In the genomic region with DNA sequence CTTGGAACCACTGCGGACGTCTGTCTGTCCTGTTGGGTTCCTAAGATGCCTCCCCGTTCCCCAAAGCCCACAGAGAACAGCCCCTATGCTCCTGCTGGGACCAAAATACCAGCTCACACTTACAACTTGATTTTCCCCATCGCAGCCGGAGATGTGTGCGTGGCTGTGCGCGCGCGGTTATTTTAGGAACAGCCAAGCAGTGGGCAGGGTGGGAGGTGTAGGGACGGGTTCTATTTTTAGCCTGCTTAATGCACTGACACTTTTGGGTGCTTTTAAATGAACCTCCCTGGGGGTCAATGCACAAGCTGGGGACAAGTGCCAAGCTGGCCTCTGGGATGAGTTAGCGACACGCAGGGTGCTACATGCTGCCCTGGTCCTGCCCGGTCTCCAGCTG, we compare ENCODE assay signal across 20 cellular contexts.
"Had no signal": no experiment of that assay in that cellular context is flagged by ENCODE, and none has a peak within 500 bp of the region (broad histone marks: within the 10 kb centered on the region; RNA-seq: fewer than 3 reads in every experiment).

No MANE protein-coding gene starts in this region.

- H3K27me3 ChIP-seq: colonic mucosa, foreskin keratinocyte, testis had no signal

- H3K36me3 ChIP-seq: colonic mucosa, prostate gland had no signal

- H3K27ac ChIP-seq: colonic mucosa, epithelial cell of prostate, foreskin keratinocyte, left lung, prostate gland, stomach, testis had no signal

- DNase-seq: activated CD4-positive, alpha-beta memory T cell treated with anti-CD3 and anti-CD28 coated beads for 36 hours; activated CD8-positive, alpha-beta memory T cell treated with anti-CD3 and anti-CD28 coated beads, Interleukin-2, amount 10 ng/mL, durations not matched to agents 7 days and 5 days; activated naive CD4-positive, alpha-beta T cell treated with Interleukin-2 at 50 U/mL for 16 hours; activated naive CD8-positive, alpha-beta T cell treated with anti-CD3 and anti-CD28 coated beads, Interleukin-2, amount 10 ng/mL, durations not matched to agents 7 days and 5 days; colonic mucosa; endodermal cell; foreskin keratinocyte; left lung; stimulated activated CD4-positive, alpha-beta T cell treated with anti-CD3 and anti-CD28 coated beads, Interleukin-4, amount 100 ng/mL, for 24 hours; stomach; testis had no signal

- H3K4me3 ChIP-seq: colonic mucosa, left lung, prostate gland, stomach, testis had no signal

- H3K9me3 ChIP-seq: colonic mucosa, left lung, prostate gland, stomach, testis had no signal

- ATAC-seq: activated CD8-positive, alpha-beta memory T cell treated with anti-CD3 and anti-CD28 coated beads, Interleukin-2, amount 10 ng/mL, durations not matched to agents 7 days and 5 days; foreskin keratinocyte; left lung; sciatic nerve had no signal

- H3K36me3 Mint-ChIP-seq: activated naive CD8-positive, alpha-beta T cell treated with anti-CD3 and anti-CD28 coated beads, Interleukin-2, amount 10 ng/mL, durations not matched to agents 7 days and 5 days; brain; type B pancreatic cell had no signal

- H3K27ac Mint-ChIP-seq: activated CD4-positive, alpha-beta memory T cell treated with anti-CD3 and anti-CD28 coated beads for 36 hours; activated CD8-positive, alpha-beta memory T cell treated with anti-CD3 and anti-CD28 coated beads, Interleukin-2, amount 10 ng/mL, durations not matched to agents 7 days and 5 days; activated naive CD8-positive, alpha-beta T cell treated with anti-CD3 and anti-CD28 coated beads, Interleukin-2, amount 10 ng/mL, durations not matched to agents 7 days and 5 days; activated T-helper 2 cell treated with anti-CD3 and anti-CD28 coated beads, Interferon-gamma antibody, Interleukin-2, Interleukin-4, amounts not matched to agents 10 μg/mL and 5 μg/mL and 100 μg/mL, durations not matched to agents 14 hours and 24 hours and 36 hours; endodermal cell; T-helper 2 cell treated with Interferon-gamma antibody and Interleukin-4, amounts not matched to agents 5 μg/mL and 100 μg/mL, for 36 hours; type B pancreatic cell had no signal

- H3K4me3 Mint-ChIP-seq: activated CD4-positive, alpha-beta memory T cell treated with anti-CD3 and anti-CD28 coated beads for 36 hours; activated CD8-positive, alpha-beta memory T cell treated with anti-CD3 and anti-CD28 coated beads, Interleukin-2, amount 10 ng/mL, durations not matched to agents 7 days and 5 days; activated naive CD8-positive, alpha-beta T cell treated with anti-CD3 and anti-CD28 coated beads, Interleukin-2, amount 10 ng/mL, durations not matched to agents 7 days and 5 days; brain; central memory CD8-positive, alpha-beta T cell; endodermal cell; stimulated activated effector memory CD8-positive, alpha-beta T cell treated with anti-CD3 and anti-CD28 coated beads, Interleukin-12 subunit alpha, Interleukin-12 subunit beta, amount 100 ng/mL, for 72 hours; T-helper 2 cell treated with Interferon-gamma antibody and Interleukin-4, amounts not matched to agents 5 μg/mL and 100 μg/mL, for 36 hours; type B pancreatic cell had no signal

- H3K27me3 Mint-ChIP-seq: activated CD8-positive, alpha-beta memory T cell treated with anti-CD3 and anti-CD28 coated beads, Interleukin-2, amount 10 ng/mL, durations not matched to agents 7 days and 5 days; activated naive CD8-positive, alpha-beta T cell treated with anti-CD3 and anti-CD28 coated beads, Interleukin-2, amount 10 ng/mL, durations not matched to agents 7 days and 5 days; brain; central memory CD8-positive, alpha-beta T cell; type B pancreatic cell had no signal

- H3K4me1 Mint-ChIP-seq: activated CD8-positive, alpha-beta memory T cell treated with anti-CD3 and anti-CD28 coated beads, Interleukin-2, amount 10 ng/mL, durations not matched to agents 7 days and 5 days; activated naive CD8-positive, alpha-beta T cell treated with anti-CD3 and anti-CD28 coated beads, Interleukin-2, amount 10 ng/mL, durations not matched to agents 7 days and 5 days; endodermal cell; stimulated activated effector memory CD8-positive, alpha-beta T cell treated with anti-CD3 and anti-CD28 coated beads, Interleukin-12 subunit alpha, Interleukin-12 subunit beta, amount 100 ng/mL, for 72 hours had no signal

- H3K4me1 ChIP-seq: colonic mucosa, foreskin keratinocyte, left lung, prostate gland had no signal

- H3K9me3 Mint-ChIP-seq: activated CD4-positive, alpha-beta memory T cell treated with anti-CD3 and anti-CD28 coated beads for 36 hours; activated naive CD8-positive, alpha-beta T cell treated with anti-CD3 and anti-CD28 coated beads, Interleukin-2, amount 10 ng/mL, durations not matched to agents 7 days and 5 days; activated T-helper 2 cell treated with anti-CD3 and anti-CD28 coated beads, Interferon-gamma antibody, Interleukin-2, Interleukin-4, amounts not matched to agents 10 μg/mL and 5 μg/mL and 100 μg/mL, durations not matched to agents 14 hours and 24 hours and 36 hours; brain; central memory CD8-positive, alpha-beta T cell; endodermal cell; stimulated activated effector memory CD8-positive, alpha-beta T cell treated with anti-CD3 and anti-CD28 coated beads, Interleukin-12 subunit alpha, Interleukin-12 subunit beta, amount 100 ng/mL, for 72 hours; T-helper 2 cell treated with Interferon-gamma antibody and Interleukin-4, amounts not matched to agents 5 μg/mL and 100 μg/mL, for 36 hours; type B pancreatic cell had no signal
